ENCODE assay signal across 16 cellular contexts in the genomic region with DNA sequence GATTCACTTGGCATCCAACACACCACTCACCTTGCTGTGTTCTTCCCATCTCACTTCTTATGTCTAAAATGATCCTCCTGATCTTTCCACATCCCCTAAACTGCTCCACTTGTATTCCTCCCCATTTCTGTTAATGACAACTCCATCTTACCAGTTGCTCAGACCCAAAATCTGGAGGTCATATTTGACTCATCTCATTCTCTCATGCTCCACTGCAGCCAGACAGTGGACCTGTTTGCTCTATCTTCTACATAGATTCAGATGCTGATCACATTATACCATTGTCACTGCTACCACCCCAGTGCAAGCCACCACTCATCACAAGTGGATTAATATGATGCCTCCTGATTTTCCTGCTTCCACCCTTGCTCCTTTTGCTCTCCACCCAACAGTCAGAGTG. TPM values are rescaled to one million over a fixed set of nuclear protein-coding genes. Genes with fewer than 3 reads are reported as not detected.
DNase-seq lines count a peak whose midpoint lies in the region; ATAC-seq and TF ChIP-seq lines count a peak whose summit lies in the region.
"Had no signal": no experiment of that assay in that cellular context is flagged by ENCODE, and none has a peak within 500 bp of the region (broad histone marks: within the 10 kb centered on the region; RNA-seq: fewer than 3 reads in every experiment).

No MANE protein-coding gene starts in this region.

- POLR2A ChIA-PET in activated CD8-positive, alpha-beta T cell treated with anti-CD3 and anti-CD28 coated beads for 36 hours (lab: Charles Lee), result interaction anchor here (5.2 kb wide), 1 partner anchor 8 kb away, joined by 24 read pairs; a partner anchor contains a TSS
- POLR2A ChIA-PET in activated CD8-positive, alpha-beta T cell treated with anti-CD3 and anti-CD28 coated beads, Interleukin-2, amount 10 ng/mL, durations not matched to agents 7 days and 5 days (lab: Charles Lee), result interaction anchor here (1.9 to 2.0 kb wide), 2 partner anchors 8 to 32 kb away, joined by 6 to 14 read pairs; a partner anchor contains a TSS

- H3F3A ChIP-seq in GM23338 (replicated peaks; ENCODE audit: low read depth), result no peaks in the 10 kb centered on the region

- TF ChIP-seq CTCF in activated CD8-positive, alpha-beta T cell treated with anti-CD3 and anti-CD28 coated beads for 36 hours (IDR thresholded peaks at IDR 0.05), result no peak
- TF ChIP-seq CTCF in GM23338 (conservative IDR thresholded peaks at IDR 0.05; ENCODE audit: low read depth in 2 of 2) (no peak), adrenal gland (IDR thresholded peaks at IDR 0.05) (no peak)

- intact Hi-C loops in activated CD8-positive, alpha-beta T cell treated with anti-CD3 and anti-CD28 coated beads for 36 hours (cut with micrococcal nuclease), result no loop called here
- intact Hi-C loops in left colon (cut with DNase I, micrococcal nuclease), result no loop called here
- intact Hi-C loops in adrenal gland (cut with DNase I), result no loop called here

- H3K9me2 ChIP-seq in GM23338 (ENCODE audit: insufficient read depth), result peaks cover 4% of the 10 kb centered on the region

- no peaks in the 10 kb centered on the region for H3K9me3 ChIP-seq in adrenal gland (replicated peaks in 1 of 3)
- H3K9me3 ChIP-seq: body of pancreas, heart left ventricle, MG63 had no signal

- H3K4me3 ChIP-seq in GM23338 (no peak overlapping the region), adrenal gland (no peak overlapping the region)
- H3K4me3 ChIP-seq: body of pancreas, heart left ventricle, lung, MG63 had no signal

- DNase-seq in activated CD8-positive, alpha-beta T cell treated with anti-CD3 and anti-CD28 coated beads for 36 hours, result no peak
- DNase-seq in activated CD8-positive, alpha-beta T cell treated with anti-CD3 and anti-CD28 coated beads, Interleukin-2, amount 10 ng/mL, durations not matched to agents 7 days and 5 days, result no peak
- DNase-seq in GM23338 (ENCODE audit: low spot score) (no peak), left colon (no peak), adrenal gland (no peak), RPMI8226 (no peak)
- DNase-seq: 8988T; activated T-cell treated with anti-CD3 and anti-CD28 coated beads, Interleukin-2, amount 50 U/mL, for 4 hours; body of pancreas; Calu3; heart left ventricle; MG63; stimulated activated CD4-positive, alpha-beta T cell treated with anti-CD3 and anti-CD28 coated beads, Interleukin-4, amount 100 ng/mL, for 1 hour had no signal

- H3K4me2 ChIP-seq in GM23338, result no peak overlapping the region

- H4K20me1 ChIP-seq in GM23338 (replicated peaks; ENCODE audit: insufficient read depth), result no peaks in the 10 kb centered on the region

- H3K9me3 Mint-ChIP-seq in activated CD8-positive, alpha-beta T cell treated with anti-CD3 and anti-CD28 coated beads for 36 hours, result no peaks in the 10 kb centered on the region
- no peaks in the 10 kb centered on the region for H3K9me3 Mint-ChIP-seq in activated CD8-positive, alpha-beta T cell treated with anti-CD3 and anti-CD28 coated beads, Interleukin-2, amount 10 ng/mL, durations not matched to agents 7 days and 5 days (ENCODE audit: insufficient read depth)
- H3K9me3 Mint-ChIP-seq in GM23338, result no peaks in the 10 kb centered on the region
- H3K9me3 Mint-ChIP-seq in stimulated activated memory B cell treated with anti-CD40 and anti-IgM and Interleukin-4, amounts not matched to agents 10 μg/mL and 1 μg/mL and 100 μg/mL, for 72 hours, result peaks cover 2% of the 10 kb centered on the region
- H3K9me3 Mint-ChIP-seq: activated T-cell treated with anti-CD3 and anti-CD28 coated beads, Interleukin-2, amount 50 U/mL, for 4 hours had no signal

- H3K4me1 ChIP-seq in GM23338 (ENCODE audit: insufficient read depth) (no peaks in the 10 kb centered on the region), adrenal gland (replicated peaks in 1 of 2) (no peaks in the 10 kb centered on the region)
- H3K4me1 ChIP-seq: body of pancreas had no signal

- CTCF ChIA-PET in activated CD8-positive, alpha-beta T cell treated with anti-CD3 and anti-CD28 coated beads for 36 hours (lab: Charles Lee), result no interaction called here
- CTCF ChIA-PET in activated CD8-positive, alpha-beta T cell treated with anti-CD3 and anti-CD28 coated beads, Interleukin-2, amount 10 ng/mL, durations not matched to agents 7 days and 5 days (lab: Charles Lee), result interaction anchor here (1.2 to 1.3 kb wide), 2 partner anchors 9 to 21 kb away, joined by 3 to 4 read pairs; no protein-coding TSS in a partner anchor

- no peaks in the 10 kb centered on the region for H3K36me3 ChIP-seq in GM23338 (ENCODE audit: insufficient read depth)
- no peaks in the 10 kb centered on the region for H3K36me3 ChIP-seq in adrenal gland (replicated peaks in 1 of 2)
- H3K36me3 ChIP-seq: heart left ventricle, MG63 had no signal

- H3K27ac ChIP-seq in GM23338 (ENCODE audit: low read depth), result no peak overlapping the region
- no peak overlapping the region for H3K27ac ChIP-seq in adrenal gland
- H3K27ac ChIP-seq: body of pancreas, heart left ventricle had no signal

- H3K27ac Mint-ChIP-seq in activated CD8-positive, alpha-beta T cell treated with anti-CD3 and anti-CD28 coated beads for 36 hours, result no peak overlapping the region
- H3K27ac Mint-ChIP-seq in activated CD8-positive, alpha-beta T cell treated with anti-CD3 and anti-CD28 coated beads, Interleukin-2, amount 10 ng/mL, durations not matched to agents 7 days and 5 days, result no peak overlapping the region
- no peak overlapping the region for H3K27ac Mint-ChIP-seq in GM23338
- H3K27ac Mint-ChIP-seq in stimulated activated memory B cell treated with anti-CD40 and anti-IgM and Interleukin-4, amounts not matched to agents 10 μg/mL and 1 μg/mL and 100 μg/mL, for 72 hours, result no peak overlapping the region

- peak; percentile 38 for ATAC-seq in activated CD8-positive, alpha-beta T cell treated with anti-CD3 and anti-CD28 coated beads for 36 hours
- ATAC-seq in activated CD8-positive, alpha-beta T cell treated with anti-CD3 and anti-CD28 coated beads, Interleukin-2, amount 10 ng/mL, durations not matched to agents 7 days and 5 days, result no peak
- ATAC-seq in GM23338, result no peak
- ATAC-seq in HG03139 (IDR thresholded peaks at IDR 0.05; ENCODE audit: unreplicated experiment), result peak; percentile 56
- peak; percentile 65 for ATAC-seq in stimulated activated memory B cell treated with anti-CD40 and anti-IgM and Interleukin-4, amounts not matched to agents 10 μg/mL and 1 μg/mL and 100 μg/mL, for 72 hours
- ATAC-seq in left colon, result no peak
- ATAC-seq: activated T-cell treated with anti-CD3 and anti-CD28 coated beads, Interleukin-2, amount 50 U/mL, for 4 hours; body of pancreas; heart left ventricle had no signal

- H2AFZ ChIP-seq in GM23338, result 0 out of 2 replicates have a peak overlapping the region, but pooled peaks have one; percentile 2

- no peaks in the 10 kb centered on the region for H3K27me3 Mint-ChIP-seq in activated CD8-positive, alpha-beta T cell treated with anti-CD3 and anti-CD28 coated beads for 36 hours
- H3K27me3 Mint-ChIP-seq in activated CD8-positive, alpha-beta T cell treated with anti-CD3 and anti-CD28 coated beads, Interleukin-2, amount 10 ng/mL, durations not matched to agents 7 days and 5 days (ENCODE audit: low read depth), result no peaks in the 10 kb centered on the region
- H3K27me3 Mint-ChIP-seq in GM23338 (ENCODE audit: insufficient read depth, low read depth, poor library complexity), result no peaks in the 10 kb centered on the region
- H3K27me3 Mint-ChIP-seq in stimulated activated memory B cell treated with anti-CD40 and anti-IgM and Interleukin-4, amounts not matched to agents 10 μg/mL and 1 μg/mL and 100 μg/mL, for 72 hours, result no peaks in the 10 kb centered on the region

- H3K36me3 Mint-ChIP-seq in activated CD8-positive, alpha-beta T cell treated with anti-CD3 and anti-CD28 coated beads for 36 hours (ENCODE audit: low read depth), result no peaks in the 10 kb centered on the region
- H3K36me3 Mint-ChIP-seq in activated CD8-positive, alpha-beta T cell treated with anti-CD3 and anti-CD28 coated beads, Interleukin-2, amount 10 ng/mL, durations not matched to agents 7 days and 5 days (ENCODE audit: low read depth), result peaks cover 8% of the 10 kb centered on the region
- H3K36me3 Mint-ChIP-seq in GM23338 (ENCODE audit: low read depth), result no peaks in the 10 kb centered on the region
- no peaks in the 10 kb centered on the region for H3K36me3 Mint-ChIP-seq in stimulated activated memory B cell treated with anti-CD40 and anti-IgM and Interleukin-4, amounts not matched to agents 10 μg/mL and 1 μg/mL and 100 μg/mL, for 72 hours

- H3K79me2 ChIP-seq in GM23338 (replicated peaks; ENCODE audit: insufficient read depth), result no peaks in the 10 kb centered on the region

- no peak overlapping the region for H3K4me3 Mint-ChIP-seq in activated CD8-positive, alpha-beta T cell treated with anti-CD3 and anti-CD28 coated beads for 36 hours
- no peak overlapping the region for H3K4me3 Mint-ChIP-seq in activated CD8-positive, alpha-beta T cell treated with anti-CD3 and anti-CD28 coated beads, Interleukin-2, amount 10 ng/mL, durations not matched to agents 7 days and 5 days
- no peak overlapping the region for H3K4me3 Mint-ChIP-seq in GM23338
- no peak overlapping the region for H3K4me3 Mint-ChIP-seq in stimulated activated memory B cell treated with anti-CD40 and anti-IgM and Interleukin-4, amounts not matched to agents 10 μg/mL and 1 μg/mL and 100 μg/mL, for 72 hours
- H3K4me3 Mint-ChIP-seq: activated T-cell treated with anti-CD3 and anti-CD28 coated beads, Interleukin-2, amount 50 U/mL, for 4 hours had no signal

- H3K27me3 ChIP-seq in GM23338 (ENCODE audit: insufficient read depth), result no peaks in the 10 kb centered on the region
- H3K27me3 ChIP-seq in adrenal gland, result no peaks in the 10 kb centered on the region
- H3K27me3 ChIP-seq: body of pancreas, MG63 had no signal

- peaks cover 24% of the 10 kb centered on the region for H3K4me1 Mint-ChIP-seq in activated CD8-positive, alpha-beta T cell treated with anti-CD3 and anti-CD28 coated beads for 36 hours (ENCODE audit: low read depth)
- H3K4me1 Mint-ChIP-seq in activated CD8-positive, alpha-beta T cell treated with anti-CD3 and anti-CD28 coated beads, Interleukin-2, amount 10 ng/mL, durations not matched to agents 7 days and 5 days (ENCODE audit: low read depth), result peaks cover 30% of the 10 kb centered on the region
- no peaks in the 10 kb centered on the region; the same call in 2 of the 3 replicates for H3K4me1 Mint-ChIP-seq in GM23338
- H3K4me1 Mint-ChIP-seq in stimulated activated memory B cell treated with anti-CD40 and anti-IgM and Interleukin-4, amounts not matched to agents 10 μg/mL and 1 μg/mL and 100 μg/mL, for 72 hours, result peaks cover 23% of the 10 kb centered on the region

- TF ChIP-seq POLR2A in adrenal gland (IDR thresholded peaks at IDR 0.05), result no peak

TF ChIP-seq in GM23338, 12 proteins besides CTCF, POLR2A, EP300 and RAD21 (continues in another document):
- TF ChIP-seq STAT1 (IDR thresholded peaks at IDR 0.05; ENCODE audit: unreplicated experiment), result no peak

RNA-seq across cellular contexts. Expression of a gene that starts 7.9 kb away (rescaled TPM):
- 10 to 100 TPM; 30.5 to 31.7 TPM for total RNA-seq in activated CD8-positive, alpha-beta T cell treated with anti-CD3 and anti-CD28 coated beads for 36 hours
- total RNA-seq in activated CD8-positive, alpha-beta T cell treated with anti-CD3 and anti-CD28 coated beads, Interleukin-2, amount 10 ng/mL, durations not matched to agents 7 days and 5 days, result 10 to 100 TPM; 52.4 to 54.1 TPM
- total RNA-seq in GM23338 (2014; rRNA removed; shearing (Covaris generic)), result 4.9 and 5.2 TPM in 2 replicates
- polyA plus RNA-seq in GM23338 (2016; fragmentation: Nextera tagmentation; extraction: Ambion mirVana), result 5.3 and 5.6 TPM in 2 replicates
- 10 to 100 TPM; 19.0 to 28.0 TPM for total RNA-seq in left colon
- total RNA-seq in adrenal gland, result 10 to 100 TPM in 6 of 8 donors, 1 to 10 TPM in 2; 2.5 to 39.9 (median 20.5) TPM
- polyA plus RNA-seq in adrenal gland, result 10 to 100 TPM; 10.2 to 13.4 (median 10.3) TPM

Comparison
In these comparisons a context has a peak if more than half of its experiments do, and no peak if none do; other contexts are left out.
1. ATAC-seq: peak in activated CD8-positive, alpha-beta T cell treated with anti-CD3 and anti-CD28 coated beads for 36 hours (single experiment), HG03139 (single experiment) and stimulated activated memory B cell treated with anti-CD40 and anti-IgM and Interleukin-4, amounts not matched to agents 10 μg/mL and 1 μg/mL and 100 μg/mL, for 72 hours (single experiment); none in activated CD8-positive, alpha-beta T cell treated with anti-CD3 and anti-CD28 coated beads, Interleukin-2, amount 10 ng/mL, durations not matched to agents 7 days and 5 days (single experiment), GM23338 (single experiment) and left colon (single experiment).